ENCODE assay signal across 15 cellular contexts in genomic region chr1:221637641-221638041, GRCh38.
DNase-seq lines count a peak whose midpoint lies in the region; ATAC-seq, FAIRE-seq and TF ChIP-seq lines count a peak whose summit lies in the region.
"Had no signal": no experiment of that assay in that cellular context is flagged by ENCODE, and none has a peak within 500 bp of the region (broad histone marks: within the 10 kb centered on the region; RNA-seq: fewer than 3 reads in every experiment).

No MANE protein-coding gene starts in this region.

- CTCF ChIA-PET in HepG2 (lab: Yijun Ruan, JAX; ENCODE audit: low intra/inter-chr PET ratio, low total read pairs): no interaction called here

- H3K36me3 ChIP-seq in liver (ENCODE audit: control insufficient read depth in 4 of 4, insufficient read depth in 3 of 4, low read depth in 1 of 4, low read length in 3 of 4): no peaks in the 10 kb centered on the region
- H3K36me3 ChIP-seq in HepG2 (replicated peaks in 1 of 2; ENCODE audit: control insufficient read depth in 1 of 2, insufficient read depth in 2 of 2, low read length in 2 of 2): no peaks in the 10 kb centered on the region
- no peaks in the 10 kb centered on the region for H3K36me3 ChIP-seq in bronchial epithelial cell (ENCODE audit: control insufficient read depth, insufficient read depth, low read length)
- no peaks in the 10 kb centered on the region for H3K36me3 ChIP-seq in HAP-1 (replicated peaks)
- H3K36me3 ChIP-seq: upper lobe of right lung had no signal

- TF ChIP-seq EP300 in HepG2 (IDR thresholded peaks at IDR 0.05; ENCODE audit: low read depth in 2 of 2, low read length in 2 of 2): no peak
- no peak for TF ChIP-seq EP300 in HepG2 (CRISPR knock-in tag; IDR thresholded peaks at IDR 0.05; ENCODE audit: borderline replicate concordance)

- H3K9ac ChIP-seq in liver (ENCODE audit: low read depth in 1 of 2, low read length in 2 of 2) (no peak overlapping the region), HepG2 (ENCODE audit: insufficient read depth, low read depth, low read length) (no peak overlapping the region)

- intact Hi-C loops in HepG2 (cut with micrococcal nuclease; ENCODE audit: unreplicated experiment): no loop called here

- WGBS in liver: 86% methylated on average over 2 of the region's 2 CpGs
- WGBS in HepG2 (ENCODE audit: low lambda C conversion rate): 0% methylated on average over 2 of the region's 2 CpGs

- peak; percentile 49 to 74 for TF ChIP-seq RAD21 in liver (IDR thresholded peaks at IDR 0.05)
- no peak for TF ChIP-seq RAD21 in HepG2 (CRISPR knock-in tag; IDR thresholded peaks at IDR 0.05)

- H2AFZ ChIP-seq in HepG2 (ENCODE audit: low read length): no peak overlapping the region

- no peaks in the 10 kb centered on the region for H3K79me2 ChIP-seq in HepG2 (ENCODE audit: insufficient read depth, low read length)

- H4K20me1 ChIP-seq in HepG2 (ENCODE audit: insufficient read depth, low read length): no peaks in the 10 kb centered on the region

- no peak overlapping the region for H3K4me2 ChIP-seq in HepG2 (ENCODE audit: low read depth, low read length)

- no peak for ATAC-seq in HepG2
- ATAC-seq: activated T-cell treated with anti-CD3 and anti-CD28 coated beads, Interleukin-2, amount 50 U/mL, for 4 hours; upper lobe of right lung had no signal

- no TSS peak for BruUV-seq in HepG2 (replicated peaks; lab: Mats Ljungman, UMichigan)

- in situ Hi-C loops in HepG2 (cut with HindIII; ENCODE audit: extremely low pct_ligation_motif_present, low pct_unique_long_range_greater_than_20kb) (no loop called here), HAP-1 (cut with MboI; ENCODE audit: low sequenced_read_pairs) (no loop called here)

- H3K9me3 ChIP-seq in liver (ENCODE audit: control insufficient read depth in 4 of 4, low read length in 3 of 4) (no peaks in the 10 kb centered on the region), HepG2 (ENCODE audit: low read length) (no peaks in the 10 kb centered on the region), HAP-1 (no peaks in the 10 kb centered on the region)
- H3K9me3 ChIP-seq: upper lobe of right lung had no signal

- TF ChIP-seq CTCF in liver (IDR thresholded peaks at IDR 0.05; ENCODE audit: low read depth, low read length, missing input control) (peak; percentile 21), HepG2 (CRISPR knock-in tag; IDR thresholded peaks at IDR 0.05) (no peak), bronchial epithelial cell (IDR thresholded peaks at IDR 0.05; ENCODE audit: insufficient read depth, low read length, severe bottlenecking) (no peak)

- FAIRE-seq in HepG2 (lab: Jason Lieb, UNC) (no peak), bronchial epithelial cell (lab: Jason Lieb, UNC) (no peak)
- FAIRE-seq: astrocyte had no signal

- no peak overlapping the region for H3K4me3 ChIP-seq in liver (ENCODE audit: low read depth in 1 of 3, low read length in 3 of 3)
- H3K4me3 ChIP-seq in HepG2 (replicated peaks in 1 of 3; ENCODE audit: insufficient read depth in 1 of 3, low read depth in 2 of 3, low read length in 3 of 3): no peak overlapping the region
- no peak overlapping the region for H3K4me3 ChIP-seq in bronchial epithelial cell (ENCODE audit: low read depth, low read length)
- no peak overlapping the region for H3K4me3 ChIP-seq in HAP-1
- H3K4me3 ChIP-seq: upper lobe of right lung had no signal

- POLR2A ChIA-PET in HepG2 (lab: Yijun Ruan, JAX): no interaction called here

- DNase-seq in HepG2 (ENCODE audit: low spot score): no peak
- peak; percentile 6 for DNase-seq in bronchial epithelial cell (ENCODE audit: low read depth)
- peak; percentile 12 for DNase-seq in hepatic stellate cell (ENCODE audit: low spot score)
- no peak for DNase-seq in HAP-1 (ENCODE audit: low spot score in 2 of 2)
- DNase-seq in GM19240 (ENCODE audit: insufficient read length, low spot score): no peak
- no peak for DNase-seq in mesenteric fat pad (ENCODE audit: low spot score)
- no peak for DNase-seq in CD1c-positive myeloid dendritic cell (ENCODE audit: extremely low spot score)
- DNase-seq: activated CD4-positive, alpha-beta T cell treated with anti-CD3 and anti-CD28 coated beads for 1 hour; activated T-cell treated with anti-CD3 and anti-CD28 coated beads, Interleukin-2, amount 50 U/mL, for 4 hours; MV-4-11; naive B cell; NCI-H526; upper lobe of right lung had no signal

- no peak for TF ChIP-seq POLR2A in HepG2 (IDR thresholded peaks at IDR 0.05; ENCODE audit: insufficient read depth in 1 of 2, low read depth in 2 of 2, low read length in 2 of 2)

- no peak overlapping the region for H3K27ac ChIP-seq in liver (ENCODE audit: low read depth in 1 of 2, low read length in 2 of 2)
- H3K27ac ChIP-seq in HepG2 (ENCODE audit: extremely low read length, insufficient read depth, low read length): no peak overlapping the region
- H3K27ac ChIP-seq: upper lobe of right lung had no signal

- H3K4me1 ChIP-seq in liver (ENCODE audit: control insufficient read depth in 4 of 4, insufficient read depth in 4 of 4, low read length in 3 of 4) (no peaks in the 10 kb centered on the region), HepG2 (ENCODE audit: insufficient read depth, low read length) (no peaks in the 10 kb centered on the region), HAP-1 (no peaks in the 10 kb centered on the region)
- H3K4me1 ChIP-seq: upper lobe of right lung had no signal

- H3K27me3 ChIP-seq in liver (ENCODE audit: control insufficient read depth in 4 of 4, insufficient read depth in 4 of 4, low read length in 3 of 4) (no peaks in the 10 kb centered on the region), HepG2 (ENCODE audit: control insufficient read depth in 1 of 2, insufficient read depth in 2 of 2, low read length in 2 of 2) (no peaks in the 10 kb centered on the region), bronchial epithelial cell (ENCODE audit: control insufficient read depth, insufficient read depth, low read length) (no peaks in the 10 kb centered on the region), HAP-1 (ENCODE audit: low read depth) (no peaks in the 10 kb centered on the region)
- H3K27me3 ChIP-seq: upper lobe of right lung had no signal

TF ChIP-seq in liver, 16 proteins besides CTCF, POLR2A, EP300 and RAD21:
- TF ChIP-seq FOXA2 (IDR thresholded peaks at IDR 0.05) (no peak), JUND (IDR thresholded peaks at IDR 0.05) (no peak)
- TF ChIP-seq, protein P1, sequence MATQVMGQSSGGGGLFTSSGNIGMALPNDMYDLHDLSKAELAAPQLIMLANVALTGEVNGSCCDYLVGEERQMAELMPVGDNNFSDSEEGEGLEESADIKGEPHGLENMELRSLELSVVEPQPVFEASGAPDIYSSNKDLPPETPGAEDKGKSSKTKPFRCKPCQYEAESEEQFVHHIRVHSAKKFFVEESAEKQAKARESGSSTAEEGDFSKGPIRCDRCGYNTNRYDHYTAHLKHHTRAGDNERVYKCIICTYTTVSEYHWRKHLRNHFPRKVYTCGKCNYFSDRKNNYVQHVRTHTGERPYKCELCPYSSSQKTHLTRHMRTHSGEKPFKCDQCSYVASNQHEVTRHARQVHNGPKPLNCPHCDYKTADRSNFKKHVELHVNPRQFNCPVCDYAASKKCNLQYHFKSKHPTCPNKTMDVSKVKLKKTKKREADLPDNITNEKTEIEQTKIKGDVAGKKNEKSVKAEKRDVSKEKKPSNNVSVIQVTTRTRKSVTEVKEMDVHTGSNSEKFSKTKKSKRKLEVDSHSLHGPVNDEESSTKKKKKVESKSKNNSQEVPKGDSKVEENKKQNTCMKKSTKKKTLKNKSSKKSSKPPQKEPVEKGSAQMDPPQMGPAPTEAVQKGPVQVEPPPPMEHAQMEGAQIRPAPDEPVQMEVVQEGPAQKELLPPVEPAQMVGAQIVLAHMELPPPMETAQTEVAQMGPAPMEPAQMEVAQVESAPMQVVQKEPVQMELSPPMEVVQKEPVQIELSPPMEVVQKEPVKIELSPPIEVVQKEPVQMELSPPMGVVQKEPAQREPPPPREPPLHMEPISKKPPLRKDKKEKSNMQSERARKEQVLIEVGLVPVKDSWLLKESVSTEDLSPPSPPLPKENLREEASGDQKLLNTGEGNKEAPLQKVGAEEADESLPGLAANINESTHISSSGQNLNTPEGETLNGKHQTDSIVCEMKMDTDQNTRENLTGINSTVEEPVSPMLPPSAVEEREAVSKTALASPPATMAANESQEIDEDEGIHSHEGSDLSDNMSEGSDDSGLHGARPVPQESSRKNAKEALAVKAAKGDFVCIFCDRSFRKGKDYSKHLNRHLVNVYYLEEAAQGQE (IDR thresholded peaks at IDR 0.05): no peak
TF ChIP-seq in liver: peak in this region for 0.

TF ChIP-seq in HepG2, 621 proteins besides CTCF, POLR2A, EP300 and RAD21:
- TF ChIP-seq ISX (CRISPR knock-in tag; conservative IDR thresholded peaks at IDR 0.05) (no peak), ZNF639 (CRISPR knock-in tag; conservative IDR thresholded peaks at IDR 0.05) (no peak), HOXA5 (CRISPR knock-in tag; IDR thresholded peaks at IDR 0.05) (no peak), BATF2 (CRISPR knock-in tag; IDR thresholded peaks at IDR 0.05) (no peak), CREB3 (CRISPR knock-in tag; IDR thresholded peaks at IDR 0.05) (no peak), SOX6 (IDR thresholded peaks at IDR 0.05) (no peak), SOX6 (CRISPR knock-in tag; IDR thresholded peaks at IDR 0.05) (no peak), ZNF232 (CRISPR knock-in tag; IDR thresholded peaks at IDR 0.05; ENCODE audit: borderline replicate concordance) (no peak)
TF ChIP-seq in HepG2: peak in this region for 0.

Comparison
In these comparisons a context has a peak if more than half of its experiments do, and no peak if none do; other contexts are left out.
1. DNase-seq: peak in bronchial epithelial cell (single experiment) and hepatic stellate cell (single experiment); none in HepG2 (single experiment), HAP-1 (0 of 2), GM19240 (single experiment), mesenteric fat pad (single experiment) and CD1c-positive myeloid dendritic cell (single experiment).